Comparison of ENCODE assay signal across 8 cellular contexts in genomic region chr11:111977141-111978027, GRCh38. TPM values are rescaled to one million over a fixed set of nuclear protein-coding genes. Genes with fewer than 3 reads are reported as not detected.
DNase-seq lines count a peak whose midpoint lies in the region; ATAC-seq and TF ChIP-seq lines count a peak whose summit lies in the region.

No MANE protein-coding gene starts in this region.

- H3K36me3 ChIP-seq in IMR-90 (ENCODE audit: control insufficient read depth, insufficient read depth, low read length), result peaks cover 4% of the 10 kb centered on the region; the same call in 1 of the 2 replicates

- peak overlapping the region; percentile 91 for H3K9ac ChIP-seq in IMR-90 (ENCODE audit: low read depth, low read length)

- no peak for TF ChIP-seq POLR2A in IMR-90 (IDR thresholded peaks at IDR 0.05; ENCODE audit: low read depth, low read length)

- H3K27me3 ChIP-seq in IMR-90 (ENCODE audit: control insufficient read depth, insufficient read depth, low read length), result no peaks in the 10 kb centered on the region

- H4K8ac ChIP-seq in IMR-90 (ENCODE audit: low read depth in 2 of 2, low read length in 2 of 2), result peak overlapping the region; percentile 46 to 77; a peak in 2 of 4 replicates

- H2AK9ac ChIP-seq in IMR-90 (replicated peaks; ENCODE audit: low read depth, low read length, poor library complexity), result peak overlapping the region; percentile 89

- peak overlapping the region; percentile 29 for H2AK5ac ChIP-seq in IMR-90 (ENCODE audit: low read depth, low read length)

- peak overlapping the region; percentile 91 for H3K4me3 ChIP-seq in IMR-90 (ENCODE audit: insufficient read depth, low read depth, low read length)

- ATAC-seq in IMR-90 (ENCODE audit: low read depth) (peak; percentile 73), GM21367 (IDR thresholded peaks at IDR 0.05; ENCODE audit: unreplicated experiment) (no peak)

- CTCF ChIA-PET in IMR-90 (lab: Yijun Ruan, JAX), result interaction anchor here (0.9 kb wide), 1 partner anchor 11 kb away, joined by 4 read pairs; no protein-coding TSS in a partner anchor

- H2BK20ac ChIP-seq in IMR-90 (ENCODE audit: low read depth, low read length), result no peak overlapping the region

- peaks cover 4% of the 10 kb centered on the region for H3K27me3 Mint-ChIP-seq in neural crest cell (ENCODE audit: low read depth)

- no peak overlapping the region for H3K27ac Mint-ChIP-seq in neural crest cell (ENCODE audit: unreplicated experiment)

- peak overlapping the region; percentile 59; the same call in 1 of the 2 replicates for H4K91ac ChIP-seq in IMR-90 (ENCODE audit: insufficient read depth, low read depth, low read length)

- peak overlapping the region; percentile 79 for H3K27ac ChIP-seq in IMR-90 (ENCODE audit: insufficient read depth, low read length)

- H3K79me1 ChIP-seq in IMR-90 (ENCODE audit: low read depth in 1 of 2, low read length in 2 of 2), result peaks cover 6 to 27% of the 10 kb centered on the region in 2 experiments; a peak in 2 of 4 replicates

- peak overlapping the region; percentile 64 for H3K14ac ChIP-seq in IMR-90 (replicated peaks; ENCODE audit: low read depth, low read length)

- H3K23ac ChIP-seq in IMR-90 (ENCODE audit: low read depth, low read length), result peak overlapping the region; percentile 93

- H3K9me3 Mint-ChIP-seq in neural crest cell, result no peaks in the 10 kb centered on the region

- DNase-seq in ELR (ENCODE audit: low read depth) (peak; percentile 56), IMR-90 (no peak), glomerular visceral epithelial cell (ENCODE audit: extremely low spot score) (peak; percentile 39), neural crest cell (ENCODE audit: low read depth, low spot score) (peak; percentile 38), H4 (ENCODE audit: low spot score) (no peak)
- peak; percentile 20 for DNase-seq in activated naive CD4-positive, alpha-beta T cell treated with anti-CD3 and anti-CD28 coated beads, Interleukin-2, amount 50 U/mL, for 16 hours
- DNase-seq in stimulated activated naive CD4-positive, alpha-beta T cell treated with Interleukin-2 at 50 U/mL for 16 hours (lab: John Stamatoyannopoulos, UW), result no peak

- TF ChIP-seq RAD21 in IMR-90 (IDR thresholded peaks at IDR 0.05; ENCODE audit: low read length), result no peak

- H3K36me3 Mint-ChIP-seq in neural crest cell (ENCODE audit: low read depth), result no peaks in the 10 kb centered on the region

- H3K9me1 ChIP-seq in IMR-90 (ENCODE audit: insufficient read depth, low read length), result peaks cover 7% of the 10 kb centered on the region; the same call in 1 of the 2 replicates

- WGBS in IMR-90 (ENCODE audit: extremely low coverage in 2 of 2, insufficient read length in 1 of 2), 2 experiments, result 0% methylated on average over 36 of the region's 67 CpGs; no CpG with 5 or more reads in 1 of the 2 experiments

- H3K4me2 ChIP-seq in IMR-90 (ENCODE audit: low read depth, low read length), result peak overlapping the region; percentile 86

- peak overlapping the region; percentile 69 for H3K18ac ChIP-seq in IMR-90 (ENCODE audit: low read depth, low read length)

- H4K20me1 ChIP-seq in IMR-90 (ENCODE audit: insufficient read depth, low read length), result no peaks in the 10 kb centered on the region

- no peak overlapping the region; the same call in 2 of the 3 replicates for H2BK15ac ChIP-seq in IMR-90 (ENCODE audit: low read depth, low read length)

- dilution Hi-C loops in IMR-90 (cut with HindIII; ENCODE audit: low sequenced_read_pairs, unreplicated experiment), result no loop called here

- peak overlapping the region; percentile 95 for H2AFZ ChIP-seq in IMR-90 (replicated peaks; ENCODE audit: low read length, poor library complexity)

- intact Hi-C loops in IMR-90 (cut with micrococcal nuclease), result no loop called here

- H3K56ac ChIP-seq in IMR-90 (ENCODE audit: extremely low read depth, insufficient read depth, low read length), result no peak overlapping the region; the same call in 1 of the 2 replicates

- H3K4me3 Mint-ChIP-seq in neural crest cell, result peak overlapping the region; percentile 89

- peak overlapping the region; percentile 57 for H2BK5ac ChIP-seq in IMR-90 (ENCODE audit: low read depth, low read length, poor library complexity, severe bottlenecking)

- peaks cover 40% of the 10 kb centered on the region for H3K4me1 Mint-ChIP-seq in neural crest cell

- H3K9me3 ChIP-seq in IMR-90 (ENCODE audit: control insufficient read depth, insufficient read depth, low read length), result no peaks in the 10 kb centered on the region

- H2BK120ac ChIP-seq in IMR-90 (ENCODE audit: low read depth, low read length), result peak overlapping the region; percentile 39

- peaks cover 27% of the 10 kb centered on the region for H3K4me1 ChIP-seq in IMR-90 (ENCODE audit: control insufficient read depth, insufficient read depth, low read length)

- in situ Hi-C loops in IMR-90 (cut with MboI; ENCODE audit: low sequenced_read_pairs), result loop anchor here (5.0 to 25.0 kb wide), 2 partner anchors 40 to 390 kb away; partner anchors contain the start of gene DIXDC1

- POLR2A ChIA-PET in IMR-90 (lab: Charles Lee; ENCODE audit: unreplicated experiment), result interaction anchor here (1.0 to 1.5 kb wide), 2 partner anchors 40 to 109 kb away, joined by 3 to 4 read pairs; partner anchors contain the start of gene DIXDC1

- TF ChIP-seq CTCF in IMR-90 (conservative IDR thresholded peaks at IDR 0.05; ENCODE audit: low read depth, low read length) (no peak), neural crest cell (conservative IDR thresholded peaks at IDR 0.05) (no peak)

- no TSS peak for BruUV-seq in IMR-90 (replicated peaks; lab: Mats Ljungman, UMichigan)

- peak overlapping the region; percentile 84 for H3K4ac ChIP-seq in IMR-90 (ENCODE audit: low read depth, low read length)

- H4K5ac ChIP-seq in IMR-90 (ENCODE audit: low read depth, low read length), result peak overlapping the region; percentile 47

TF ChIP-seq in IMR-90, 13 proteins besides CTCF, POLR2A, EP300 and RAD21:
- TF ChIP-seq ELK1 (IDR thresholded peaks at IDR 0.05; ENCODE audit: borderline replicate concordance, low read depth, low read length) (no peak), RFX5 (IDR thresholded peaks at IDR 0.05; ENCODE audit: low read depth, low read length) (no peak), RCOR1 (IDR thresholded peaks at IDR 0.05; ENCODE audit: insufficient replicate concordance, low read length) (no peak), NFE2L2 (IDR thresholded peaks at IDR 0.05; ENCODE audit: low read depth, low read length) (no peak), CHD1 (IDR thresholded peaks at IDR 0.05; ENCODE audit: low read depth, low read length) (no peak), FOS (IDR thresholded peaks at IDR 0.05; ENCODE audit: low read depth, low read length) (no peak), MAZ (IDR thresholded peaks at IDR 0.05; ENCODE audit: borderline replicate concordance, low read depth, low read length) (no peak; the same call in 1 of the 2 replicates), MXI1 (IDR thresholded peaks at IDR 0.05; ENCODE audit: borderline replicate concordance, low read depth, low read length) (no peak), CEBPB (IDR thresholded peaks at IDR 0.05; ENCODE audit: low read depth, low read length) (no peak)
- TF ChIP-seq, protein P1, sequence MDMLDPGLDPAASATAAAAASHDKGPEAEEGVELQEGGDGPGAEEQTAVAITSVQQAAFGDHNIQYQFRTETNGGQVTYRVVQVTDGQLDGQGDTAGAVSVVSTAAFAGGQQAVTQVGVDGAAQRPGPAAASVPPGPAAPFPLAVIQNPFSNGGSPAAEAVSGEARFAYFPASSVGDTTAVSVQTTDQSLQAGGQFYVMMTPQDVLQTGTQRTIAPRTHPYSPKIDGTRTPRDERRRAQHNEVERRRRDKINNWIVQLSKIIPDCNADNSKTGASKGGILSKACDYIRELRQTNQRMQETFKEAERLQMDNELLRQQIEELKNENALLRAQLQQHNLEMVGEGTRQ (IDR thresholded peaks at IDR 0.05; ENCODE audit: low read depth, low read length), result no peak

RNA-seq across cellular contexts. Expression of gene DIXDC1, which starts 40.2 kb away (rescaled TPM):
- total RNA-seq in IMR-90 (2012; rRNA removed) (10.4 and 11.1 TPM in 2 replicates), neural crest cell (24.4 and 24.6 TPM in 2 replicates)
- 5.3 and 5.9 TPM in 2 replicates for polyA plus RNA-seq in IMR-90 (2012; rRNA removed)
- 2.0 and 3.9 TPM in 2 replicates for polyA plus RNA-seq in IMR-90 (2012; cell fraction: cytosol; rRNA removed)
- 3.3 and 7.3 TPM in 2 replicates for polyA plus RNA-seq in IMR-90 (2012; cell fraction: nucleus; rRNA removed; ENCODE audit: low replicate concordance)
- 4.4 and 6.3 TPM in 2 replicates for total RNA-seq in H4 (2014; rRNA removed; shearing (Covaris generic))

RNA-seq across cellular contexts. Expression of gene DLAT, which starts 47.8 kb away (rescaled TPM):
- total RNA-seq in IMR-90 (2012; rRNA removed) (27.2 and 33.1 TPM in 2 replicates), neural crest cell (52.4 and 52.9 TPM in 2 replicates)
- polyA plus RNA-seq in IMR-90 (2012; rRNA removed), result 15.3 and 15.5 TPM in 2 replicates
- 5.4 and 6.9 TPM in 2 replicates for polyA plus RNA-seq in IMR-90 (2012; cell fraction: cytosol; rRNA removed)
- polyA plus RNA-seq in IMR-90 (2012; cell fraction: nucleus; rRNA removed; ENCODE audit: low replicate concordance), result 3.6 and 8.3 TPM in 2 replicates
- total RNA-seq in H4 (2014; rRNA removed; shearing (Covaris generic)), result 49.0 and 53.2 TPM in 2 replicates

RNA-seq across cellular contexts. Expression of gene C11orf52, which starts 58.7 kb away (rescaled TPM):
- total RNA-seq in IMR-90 (2012; rRNA removed), result 0.28 and 0.90 TPM in 2 replicates
- polyA plus RNA-seq in IMR-90 (2012; rRNA removed), result 1.0 and 1.1 TPM in 2 replicates
- polyA plus RNA-seq in IMR-90 (2012; cell fraction: cytosol; rRNA removed), result 0.57 and 0.73 TPM in 2 replicates
- 0.17 and 0.50 TPM in 2 replicates for polyA plus RNA-seq in IMR-90 (2012; cell fraction: nucleus; rRNA removed; ENCODE audit: low replicate concordance)
- total RNA-seq in neural crest cell, result not detected in 2 replicates
- not detected in 2 replicates for total RNA-seq in H4 (2014; rRNA removed; shearing (Covaris generic))

Comparison
In these comparisons a context has a peak if more than half of its experiments do, and no peak if none do; other contexts are left out.
1. DNase-seq: peak in ELR (single experiment), activated naive CD4-positive, alpha-beta T cell treated with anti-CD3 and anti-CD28 coated beads, Interleukin-2, amount 50 U/mL, for 16 hours (single experiment), glomerular visceral epithelial cell (single experiment) and neural crest cell (single experiment); none in IMR-90 (single experiment), stimulated activated naive CD4-positive, alpha-beta T cell treated with Interleukin-2 at 50 U/mL for 16 hours (single experiment) and H4 (single experiment).